ENCODE assay signal across 12 cellular contexts in the genomic region with DNA sequence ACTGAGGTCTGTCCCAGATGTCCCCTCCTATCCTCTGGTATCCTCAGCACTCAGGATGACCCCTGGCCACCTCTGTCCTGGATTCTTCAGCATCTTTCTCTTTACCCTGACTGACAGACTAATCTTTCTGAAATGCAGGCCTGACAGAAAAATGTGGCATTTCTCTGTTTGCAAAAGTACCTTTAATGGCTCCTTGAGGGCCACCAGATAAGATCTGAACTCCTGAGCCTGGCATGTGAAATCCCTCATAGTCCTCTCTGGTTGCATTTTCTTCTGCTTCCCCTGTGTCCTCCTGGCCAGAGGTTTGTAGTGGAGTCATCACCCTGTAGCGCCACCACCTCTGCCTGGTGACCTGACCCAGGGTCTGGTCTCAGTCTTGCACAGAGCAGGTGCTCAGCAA. TPM values are rescaled to one million over a fixed set of nuclear protein-coding genes. Genes with fewer than 3 reads are reported as not detected.
"Had no signal": no experiment of that assay in that cellular context is flagged by ENCODE, and none has a peak within 500 bp of the region (broad histone marks: within the 10 kb centered on the region; RNA-seq: fewer than 3 reads in every experiment).

No MANE protein-coding gene starts in this region.

- H3K27ac ChIP-seq: neutrophil, thyroid gland, vagina, WERI-Rb-1 had no signal

- H3K27me3 Mint-ChIP-seq: activated CD4-positive, alpha-beta T cell treated with anti-CD3 and anti-CD28 coated beads for 36 hours had no signal

- DNase-seq: activated CD4-positive, alpha-beta T cell treated with anti-CD3 and anti-CD28 coated beads for 36 hours; foreskin melanocyte; retina; stimulated activated CD4-positive, alpha-beta T cell treated with anti-CD3 and anti-CD28 coated beads, Interleukin-15, amount 100 ng/mL, for 24 hours; stimulated activated CD4-positive, alpha-beta T cell treated with anti-CD3 and anti-CD28 coated beads, Interleukin-4, amount 100 ng/mL, for 24 hours; thyroid gland; WERI-Rb-1 had no signal

- H3K9me3 Mint-ChIP-seq: activated naive CD4-positive, alpha-beta T cell treated with anti-CD3 and anti-CD28 coated beads, Interleukin-2, amount 50 U/mL, for 72 hours had no signal

- ATAC-seq: activated CD4-positive, alpha-beta T cell treated with anti-CD3 and anti-CD28 coated beads for 36 hours; activated naive CD4-positive, alpha-beta T cell treated with anti-CD3 and anti-CD28 coated beads, Interleukin-2, amount 50 U/mL, for 72 hours had no signal

- H3K4me3 Mint-ChIP-seq: activated CD4-positive, alpha-beta T cell treated with anti-CD3 and anti-CD28 coated beads for 36 hours had no signal

RNA-seq across cellular contexts. Expression of a gene that starts 2.0 kb away (rescaled TPM):
- total RNA-seq: skeletal muscle tissue had no signal

RNA-seq across cellular contexts. Expression of a gene that starts 6.9 kb away (rescaled TPM):
- total RNA-seq: bronchial epithelial cell had no signal
